Comparison of ENCODE assay signal across 8 cellular contexts in the genomic region with DNA sequence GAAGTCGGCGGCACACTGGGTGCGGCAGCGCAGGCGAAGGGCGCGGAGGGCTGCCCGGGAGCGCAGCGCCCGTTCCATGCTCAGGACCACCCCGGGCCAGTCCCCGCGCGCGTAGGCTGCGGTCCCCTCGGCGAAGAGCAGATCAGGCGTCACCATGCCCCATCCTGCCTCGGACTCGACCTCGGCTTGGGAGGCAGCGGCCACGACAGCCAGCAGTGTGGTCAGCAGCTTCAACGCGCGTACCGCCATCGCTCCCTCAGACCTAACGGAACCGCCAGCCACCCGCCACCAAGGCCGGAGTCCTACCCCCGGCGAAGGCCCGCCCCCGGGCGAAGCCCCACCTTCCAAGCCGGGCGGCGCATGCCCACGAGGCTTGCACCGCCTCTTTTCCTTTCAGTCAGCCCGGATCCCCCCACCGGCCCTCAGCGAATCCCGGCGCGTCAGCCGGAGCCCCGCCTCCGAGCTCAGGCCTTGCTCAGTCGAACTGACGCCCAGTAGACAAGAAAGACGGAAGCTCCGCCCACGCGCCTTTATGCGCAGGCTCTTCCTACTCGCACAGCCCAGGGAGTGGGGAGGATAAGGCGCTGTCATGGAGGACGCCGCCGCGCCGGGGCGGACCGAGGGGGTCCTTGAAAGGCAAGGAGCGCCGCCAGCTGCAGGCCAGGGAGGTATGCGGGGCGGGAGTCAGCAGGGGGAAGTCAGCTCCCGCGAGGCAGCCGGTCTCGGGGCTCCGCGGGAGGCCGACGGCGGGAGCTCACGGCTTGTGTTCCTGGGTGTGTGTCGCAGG. TPM values are rescaled to one million over a fixed set of nuclear protein-coding genes. Genes with fewer than 3 reads are reported as not detected.
DNase-seq lines count a peak whose midpoint lies in the region; ATAC-seq and TF ChIP-seq lines count a peak whose summit lies in the region.

A gene (plus strand): TSS at position 527 of the 787 bp plus-strand sequence. CDS start 63 bp downstream, at position 590.
A gene with protein sequence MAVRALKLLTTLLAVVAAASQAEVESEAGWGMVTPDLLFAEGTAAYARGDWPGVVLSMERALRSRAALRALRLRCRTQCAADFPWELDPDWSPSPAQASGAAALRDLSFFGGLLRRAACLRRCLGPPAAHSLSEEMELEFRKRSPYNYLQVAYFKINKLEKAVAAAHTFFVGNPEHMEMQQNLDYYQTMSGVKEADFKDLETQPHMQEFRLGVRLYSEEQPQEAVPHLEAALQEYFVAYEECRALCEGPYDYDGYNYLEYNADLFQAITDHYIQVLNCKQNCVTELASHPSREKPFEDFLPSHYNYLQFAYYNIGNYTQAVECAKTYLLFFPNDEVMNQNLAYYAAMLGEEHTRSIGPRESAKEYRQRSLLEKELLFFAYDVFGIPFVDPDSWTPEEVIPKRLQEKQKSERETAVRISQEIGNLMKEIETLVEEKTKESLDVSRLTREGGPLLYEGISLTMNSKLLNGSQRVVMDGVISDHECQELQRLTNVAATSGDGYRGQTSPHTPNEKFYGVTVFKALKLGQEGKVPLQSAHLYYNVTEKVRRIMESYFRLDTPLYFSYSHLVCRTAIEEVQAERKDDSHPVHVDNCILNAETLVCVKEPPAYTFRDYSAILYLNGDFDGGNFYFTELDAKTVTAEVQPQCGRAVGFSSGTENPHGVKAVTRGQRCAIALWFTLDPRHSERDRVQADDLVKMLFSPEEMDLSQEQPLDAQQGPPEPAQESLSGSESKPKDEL (minus strand): TSS at position 306 of the 787 bp plus-strand sequence. CDS start 57 bp downstream, at position 249.

- peaks cover 7% of the 10 kb centered on the region for H3K23me2 ChIP-seq in H9 (ENCODE audit: insufficient read length, low read depth, low read length, poor library complexity, severe bottlenecking)

- H3K18ac ChIP-seq in H9 (ENCODE audit: insufficient read length, low read depth, low read length), result peak within 1 kb of the TSS; percentile 32

- H3K9me3 Mint-ChIP-seq in H9 (no peaks in the 10 kb centered on the region), nephron (no peaks in the 10 kb centered on the region)

- no peak within 1 kb of the TSS for H3K23ac ChIP-seq in H9 (ENCODE audit: insufficient read length, low read depth, low read length)

- H3K9me3 ChIP-seq in H9 (ENCODE audit: control insufficient read depth, low read depth, low read length), result no peaks in the 10 kb centered on the region

- no peaks in the 10 kb centered on the region for H3K4me1 ChIP-seq in H9 (ENCODE audit: insufficient read depth, low read length)

- no peaks in the 10 kb centered on the region for H4K20me1 ChIP-seq in H9 (ENCODE audit: control insufficient read depth, insufficient read depth, insufficient read length)

- H4K91ac ChIP-seq in H9 (ENCODE audit: insufficient read length, low read depth, low read length), result no peak within 1 kb of the TSS

- peak within 1 kb of the TSS; percentile 95 for H3K4me2 ChIP-seq in H9 (ENCODE audit: insufficient read depth, insufficient read length, low read length)

- H3K14ac ChIP-seq in H9 (ENCODE audit: insufficient read depth, low read length), result peak within 1 kb of the TSS; percentile 33

- no peak for TF ChIP-seq CTCF in H9 (conservative IDR thresholded peaks at IDR 0.05)
- no peak for TF ChIP-seq CTCF in fibroblast of the aortic adventitia (IDR thresholded peaks at IDR 0.05; ENCODE audit: insufficient read depth, low read length)
- TF ChIP-seq CTCF in nephron (IDR thresholded peaks at IDR 0.05; ENCODE audit: unreplicated experiment in 3 of 3), result no peak

- peak; percentile 97 for ATAC-seq in stimulated activated naive CD8-positive, alpha-beta T cell treated with anti-CD3 and anti-CD28 coated beads, Interleukin-15, Interleukin-2, amounts not matched to agents 100 U/mL and 50 U/mL, for 24 hours

- no peak within 1 kb of the TSS; a peak in 2 of 5 replicates for H3K4me3 Mint-ChIP-seq in H9
- H3K4me3 Mint-ChIP-seq in nephron, result no peak within 1 kb of the TSS

- H3K9ac ChIP-seq in H9 (ENCODE audit: extremely low read depth, insufficient read length, low read length), result peak within 1 kb of the TSS; percentile 68

- H3K79me1 ChIP-seq in H9 (ENCODE audit: insufficient read depth, low read depth, low read length, poor library complexity, severe bottlenecking), result no peaks in the 10 kb centered on the region

- H3K4ac ChIP-seq in H9 (ENCODE audit: low read depth, low read length), result no peak within 1 kb of the TSS

- no CpG with 5 or more reads among the region's 84 CpGs for whole genome bisulfite sequencing in H9 (ENCODE audit: extremely low coverage, insufficient read length, low lambda C conversion rate)

- H3K56ac ChIP-seq in H9 (ENCODE audit: insufficient read length, low read depth, low read length), result no peak within 1 kb of the TSS

- H2BK5ac ChIP-seq in H9 (ENCODE audit: insufficient read length, low read length), result no peak within 1 kb of the TSS

- DNase-seq in G401 (ENCODE audit: low spot score) (peak; percentile 100), H9 (peak; percentile 100), M059J (ENCODE audit: low read depth) (peak; percentile 99), fibroblast of the aortic adventitia (ENCODE audit: low read depth) (peak; percentile 98)
- DNase-seq in activated effector memory CD4-positive, alpha-beta T cell treated with anti-CD3 and anti-CD28 coated beads, Interleukin-2, amount 50 U/mL, for 16 hours, result peak; percentile 100
- peak; percentile 99 for DNase-seq in stimulated activated naive CD8-positive, alpha-beta T cell treated with anti-CD3 and anti-CD28 coated beads, Interleukin-15, Interleukin-2, amounts not matched to agents 100 U/mL and 50 U/mL, for 24 hours

- in situ Hi-C loops in G401 (cut with HindIII; ENCODE audit: low sequenced_read_pairs), result no loop called here

- H3K27me3 ChIP-seq in H9 (ENCODE audit: insufficient read depth, low read length), result no peaks in the 10 kb centered on the region

- no peak within 1 kb of the TSS for H2BK15ac ChIP-seq in H9 (ENCODE audit: low read depth, low read length)

- H3K4me3 ChIP-seq in fibroblast of the aortic adventitia (ENCODE audit: low read depth, low read length), result peak within 1 kb of the TSS; percentile 99

- no peak within 1 kb of the TSS for H2AFZ ChIP-seq in H9 (ENCODE audit: low read length)

- H3K4me1 Mint-ChIP-seq in H9 (peaks cover 8 to 9% of the 10 kb centered on the region in 2 experiments), nephron (peaks cover 18% of the 10 kb centered on the region)

- H3K27me3 Mint-ChIP-seq in H9 (ENCODE audit: low read depth) (no peaks in the 10 kb centered on the region), nephron (ENCODE audit: low read depth) (no peaks in the 10 kb centered on the region)

- no peak within 1 kb of the TSS for H2AK5ac ChIP-seq in H9 (ENCODE audit: insufficient read length, low read length)

- H2BK120ac ChIP-seq in H9 (ENCODE audit: low read depth, low read length, poor library complexity, severe bottlenecking), result no peak within 1 kb of the TSS

- no peak within 1 kb of the TSS for H3K27ac ChIP-seq in H9 (ENCODE audit: insufficient read length, low read depth, low read length)

- TF ChIP-seq POLR2A in Raji (IDR thresholded peaks at IDR 0.05; ENCODE audit: insufficient read depth, low read depth, low read length), result peak; percentile 96

- no peak within 1 kb of the TSS for H3T11ph ChIP-seq in H9 (ENCODE audit: low read length)

- 0 out of 2 replicates have a peak, but pooled peaks cover 3% of the 10 kb centered on the region for H3K79me2 ChIP-seq in H9 (ENCODE audit: insufficient read depth, low read length)

- peaks cover 8 to 29% (median 18%) of the 10 kb centered on the region in 3 experiments; a peak in 6 of 7 replicates for H3K36me3 Mint-ChIP-seq in H9 (ENCODE audit: insufficient read depth in 1 of 3, low read depth in 3 of 3)
- H3K36me3 Mint-ChIP-seq in nephron (ENCODE audit: low read depth), result peaks cover 17% of the 10 kb centered on the region

- H2BK12ac ChIP-seq in H9 (ENCODE audit: insufficient read length, low read depth, low read length), result no peak within 1 kb of the TSS

- H3K27ac Mint-ChIP-seq in H9, result peak within 1 kb of the TSS in 2 of 3 experiments; percentile 81 to 87; a peak in 4 of 7 replicates
- H3K27ac Mint-ChIP-seq in nephron, result peak within 1 kb of the TSS; percentile 79 to 94 (median 93)

- no peak within 1 kb of the TSS for H4K8ac ChIP-seq in H9 (replicated peaks; ENCODE audit: insufficient read length, low read depth, low read length)

- H4K5ac ChIP-seq in H9 (ENCODE audit: insufficient read length, low read depth, low read length), result no peak within 1 kb of the TSS

- H2BK20ac ChIP-seq in H9 (ENCODE audit: low read depth, low read length, poor library complexity, severe bottlenecking), result no peak within 1 kb of the TSS

RNA-seq across cellular contexts. Expression of the first gene that starts in this region (rescaled TPM):
- 4.7 and 9.2 TPM in 2 replicates for total RNA-seq in G401 (2014; rRNA removed; shearing (Covaris generic))
- total RNA-seq in H9 (2021) (6.1 and 7.7 TPM in 2 replicates), fibroblast of the aortic adventitia (ENCODE audit: low replicate concordance) (4.2 and 5.4 TPM in 2 replicates)
- total RNA-seq in M059J (2014; rRNA removed; shearing (Covaris generic)), result 8.5 and 9.6 TPM in 2 replicates

RNA-seq across cellular contexts. Expression of the second gene that starts in this region (rescaled TPM):
- 27.2 and 32.5 TPM in 2 replicates for total RNA-seq in G401 (2014; rRNA removed; shearing (Covaris generic))
- 43.3 and 47.1 TPM in 2 replicates for total RNA-seq in H9 (2021)
- total RNA-seq in M059J (2014; rRNA removed; shearing (Covaris generic)), result 176 and 247 TPM in 2 replicates
- 75.2 and 213 TPM in 2 replicates for total RNA-seq in fibroblast of the aortic adventitia (ENCODE audit: low replicate concordance)
